ENCODE assay signal across 2 cellular contexts in the genomic region with DNA sequence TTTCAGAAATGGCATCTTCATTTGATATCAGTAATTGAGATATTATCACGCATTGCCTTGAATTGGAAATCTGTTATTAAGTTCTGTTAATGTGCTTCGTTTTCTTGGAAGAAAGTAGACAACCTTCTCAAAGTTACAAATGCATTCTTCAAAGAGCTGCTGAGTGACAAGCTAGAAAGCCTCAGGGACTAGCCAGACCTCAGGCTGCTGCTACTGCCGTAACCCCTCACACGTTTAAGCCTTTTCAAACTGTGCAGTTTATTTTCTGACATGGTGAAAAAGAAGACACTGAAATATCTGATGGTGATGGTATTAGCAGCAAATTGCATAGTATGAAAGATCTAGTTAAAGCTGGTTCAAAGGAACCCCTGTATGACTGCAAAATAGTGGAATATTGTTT.
TF ChIP-seq lines count a peak whose summit lies in the region.

No MANE protein-coding gene starts in this region.

TF ChIP-seq in H1, 55 proteins besides CTCF, POLR2A, EP300 and RAD21:
- no peak for TF ChIP-seq RXRA (IDR thresholded peaks at IDR 0.05; ENCODE audit: insufficient read depth, low read depth, low read length)
- no peak for TF ChIP-seq USF2 (IDR thresholded peaks at IDR 0.05; ENCODE audit: low read length)
- TF ChIP-seq CTBP2 (IDR thresholded peaks at IDR 0.05; ENCODE audit: borderline replicate concordance, insufficient read depth, insufficient read length, low read length) = no peak
- no peak for TF ChIP-seq TEAD4 (IDR thresholded peaks at IDR 0.05; ENCODE audit: low read depth, low read length)
- no peak for TF ChIP-seq RFX5 (IDR thresholded peaks at IDR 0.05; ENCODE audit: borderline replicate concordance, low read depth, low read length)
- no peak for TF ChIP-seq NRF1 (IDR thresholded peaks at IDR 0.05; ENCODE audit: low read depth, low read length)
- TF ChIP-seq RBBP5 (IDR thresholded peaks at IDR 0.05; ENCODE audit: borderline replicate concordance, low read depth, low read length) = no peak
- no peak for TF ChIP-seq SRF (IDR thresholded peaks at IDR 0.05; ENCODE audit: low read depth, low read length)
- no peak for TF ChIP-seq CEBPB (IDR thresholded peaks at IDR 0.05; ENCODE audit: low read depth, low read length)
- no peak for TF ChIP-seq CHD7 (IDR thresholded peaks at IDR 0.05; ENCODE audit: insufficient replicate concordance, low read length)
- TF ChIP-seq BRCA1 (IDR thresholded peaks at IDR 0.05; ENCODE audit: low read depth, low read length) = no peak
- TF ChIP-seq E2F6 (IDR thresholded peaks at IDR 0.05) = no peak

TF ChIP-seq in neural cell, 6 proteins besides CTCF, POLR2A, EP300 and RAD21:
- TF ChIP-seq SMC3 (conservative IDR thresholded peaks at IDR 0.05; ENCODE audit: poor library complexity) (peak; percentile 21), POLR2AphosphoS5 (IDR thresholded peaks at IDR 0.05) (peak; percentile 71), EZH2 (IDR thresholded peaks at IDR 0.05; ENCODE audit: borderline replicate concordance, insufficient read depth, low read length, poor library complexity, severe bottlenecking) (no peak)
